In the genomic region with DNA sequence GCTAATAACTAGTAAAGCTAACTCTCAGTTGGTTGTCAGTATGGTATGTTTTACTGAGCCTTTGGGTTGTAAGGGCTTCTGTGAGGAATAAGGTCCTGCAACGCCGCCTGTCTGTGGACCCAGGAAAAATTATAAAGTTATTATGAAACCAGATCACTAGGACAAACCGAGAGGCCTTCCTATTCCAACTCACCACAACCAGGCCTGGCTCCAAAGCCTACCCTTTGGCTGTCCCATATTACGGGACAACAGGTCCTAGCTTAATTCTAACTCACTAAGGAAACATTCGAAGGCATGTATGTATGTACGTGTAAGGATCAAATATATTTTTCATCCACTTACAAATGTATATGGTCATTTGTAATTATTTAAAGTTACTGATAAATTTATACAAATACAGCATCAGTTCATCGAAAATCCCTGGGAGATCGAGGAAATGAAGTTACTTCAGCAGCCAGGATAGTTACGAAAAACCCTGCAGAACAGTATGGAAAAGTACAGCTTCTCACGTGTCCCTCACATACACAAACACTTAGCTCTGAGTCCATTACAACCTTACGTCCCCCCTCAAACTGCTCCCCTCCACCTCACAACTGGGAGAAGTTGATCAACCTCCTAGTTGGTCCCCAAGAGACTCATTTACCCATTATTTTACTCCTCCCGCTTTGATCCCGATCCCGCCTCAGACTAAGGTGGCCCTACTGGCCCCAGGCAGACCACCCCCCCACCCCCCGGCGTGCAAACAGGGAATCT, we compare ENCODE assay signal across 7 cellular contexts. TPM values are rescaled to one million over a fixed set of nuclear protein-coding genes. Genes with fewer than 3 reads are reported as not detected.
DNase-seq lines count a peak whose midpoint lies in the region; ATAC-seq lines count a peak whose summit lies in the region.

No MANE protein-coding gene starts in this region.

- H3K36me3 Mint-ChIP-seq in activated CD4-positive, alpha-beta memory T cell treated with anti-CD3 and anti-CD28 coated beads, Interleukin-2, amount 10 ng/mL, durations not matched to agents 7 days and 5 days (ENCODE audit: low read depth) = peaks cover 36% of the 10 kb centered on the region

- H3K27me3 Mint-ChIP-seq in activated CD4-positive, alpha-beta memory T cell treated with anti-CD3 and anti-CD28 coated beads, Interleukin-2, amount 10 ng/mL, durations not matched to agents 7 days and 5 days = no peaks in the 10 kb centered on the region

- peaks cover 50% of the 10 kb centered on the region for H3K4me1 Mint-ChIP-seq in activated CD4-positive, alpha-beta memory T cell treated with anti-CD3 and anti-CD28 coated beads, Interleukin-2, amount 10 ng/mL, durations not matched to agents 7 days and 5 days

- CTCF ChIA-PET in activated CD4-positive, alpha-beta memory T cell treated with anti-CD3 and anti-CD28 coated beads, Interleukin-2, amount 10 ng/mL, durations not matched to agents 7 days and 5 days (lab: Charles Lee) = interaction anchor here (0.7 to 3.0 kb wide), 29 partner anchors 8 to 585 kb away, joined by 3 to 26 read pairs (median 4); a partner anchor contains a TSS

- peak overlapping the region; percentile 100 for H3K27ac Mint-ChIP-seq in activated CD4-positive, alpha-beta memory T cell treated with anti-CD3 and anti-CD28 coated beads, Interleukin-2, amount 10 ng/mL, durations not matched to agents 7 days and 5 days

- H3K4me3 Mint-ChIP-seq in activated CD4-positive, alpha-beta memory T cell treated with anti-CD3 and anti-CD28 coated beads, Interleukin-2, amount 10 ng/mL, durations not matched to agents 7 days and 5 days = peak overlapping the region; percentile 100

- POLR2A ChIA-PET in activated CD4-positive, alpha-beta memory T cell treated with anti-CD3 and anti-CD28 coated beads, Interleukin-2, amount 10 ng/mL, durations not matched to agents 7 days and 5 days (lab: Charles Lee) = interaction anchor here (1.2 to 4.4 kb wide), 11 partner anchors 8 to 219 kb away, joined by 3 to 108 read pairs (median 4); a partner anchor contains a TSS

- DNase-seq in NCI-H748 treated with DMSO at 0.1 percent for 48 hours (lab: John Stamatoyannopoulos, UW) (peak; percentile 65), medulla oblongata (ENCODE audit: extremely low spot score) (peak; percentile 93)
- DNase-seq in activated CD4-positive, alpha-beta memory T cell treated with anti-CD3 and anti-CD28 coated beads, Interleukin-2, amount 10 ng/mL, durations not matched to agents 7 days and 5 days = peak; percentile 72
- peak; percentile 26 for DNase-seq in effector CD8-positive, alpha-beta T cell (lab: John Stamatoyannopoulos, UW)
- peak; percentile 14 to 38 (median 31) for DNase-seq in stimulated activated CD4-positive, alpha-beta T cell treated with anti-CD3 and anti-CD28 coated beads, TNF-alpha, amount 100 ng/mL, for 4 hours (ENCODE audit: low read depth in 3 of 3)

- no peaks in the 10 kb centered on the region for H3K9me3 Mint-ChIP-seq in activated CD4-positive, alpha-beta memory T cell treated with anti-CD3 and anti-CD28 coated beads, Interleukin-2, amount 10 ng/mL, durations not matched to agents 7 days and 5 days

- ATAC-seq in GM18498 (IDR thresholded peaks at IDR 0.05; ENCODE audit: unreplicated experiment) (peak; percentile 11), HG03469 (IDR thresholded peaks at IDR 0.05; ENCODE audit: unreplicated experiment) (peak; percentile 34)

RNA-seq across cellular contexts. Expression of a gene that starts 1.2 kb away (rescaled TPM):
- total RNA-seq in activated CD4-positive, alpha-beta memory T cell treated with anti-CD3 and anti-CD28 coated beads, Interleukin-2, amount 10 ng/mL, durations not matched to agents 7 days and 5 days = 10 to 100 TPM; 45.8 to 46.6 TPM

Comparison
In these comparisons a context has a peak if more than half of its experiments do, and no peak if none do; other contexts are left out.
1. Peak in every context shown above with its lines: DNase-seq and ATAC-seq.
2. DNase-seq: peak in every context shown above with its lines; median percentile 93 in medulla oblongata; 72 in activated CD4-positive, alpha-beta memory T cell treated with anti-CD3 and anti-CD28 coated beads, Interleukin-2, amount 10 ng/mL, durations not matched to agents 7 days and 5 days; 65 in NCI-H748 treated with DMSO at 0.1 percent for 48 hours; 31 in stimulated activated CD4-positive, alpha-beta T cell treated with anti-CD3 and anti-CD28 coated beads, TNF-alpha, amount 100 ng/mL, for 4 hours; 26 in effector CD8-positive, alpha-beta T cell.